ENCODE assay signal across 26 cellular contexts in genomic region chr4:100690812-100691211, GRCh38.
"Had no signal": no experiment of that assay in that cellular context is flagged by ENCODE, and none has a peak within 500 bp of the region (broad histone marks: within the 10 kb centered on the region; RNA-seq: fewer than 3 reads in every experiment).

No MANE protein-coding gene starts in this region.

- H3K27ac Mint-ChIP-seq: activated CD4-positive, alpha-beta memory T cell treated with anti-CD3 and anti-CD28 coated beads, Interleukin-2, amount 10 ng/mL, durations not matched to agents 7 days and 5 days; activated CD4-positive, alpha-beta T cell treated with anti-CD3 and anti-CD28 coated beads, Interleukin-2, amount 10 ng/mL, durations not matched to agents 7 days and 5 days; activated naive CD4-positive, alpha-beta T cell treated with anti-CD3 and anti-CD28 coated beads for 36 hours; activated naive CD8-positive, alpha-beta T cell; activated T-helper 17 cell treated with anti-CD3 and anti-CD28 coated beads, Interleukin-2, amount 50 U/mL, for 72 hours; T-cell had no signal

- DNase-seq: activated CD4-positive, alpha-beta memory T cell treated with anti-CD3 and anti-CD28 coated beads, Interleukin-2, amount 10 ng/mL, durations not matched to agents 7 days and 5 days; activated CD4-positive, alpha-beta T cell treated with anti-CD3 and anti-CD28 coated beads, Interleukin-2, amount 10 ng/mL, durations not matched to agents 7 days and 5 days; activated CD4-positive, CD25-positive, alpha-beta regulatory T cell; activated gamma-delta T cell; activated naive CD4-positive, alpha-beta T cell treated with anti-CD3 and anti-CD28 coated beads for 36 hours; activated T-cell treated with anti-CD3 and anti-CD28 coated beads for 4 hours; activated T-cell treated with anti-CD3 and anti-CD28 coated beads, Interleukin-2, amount 50 U/mL, for 48 hours; amygdala; brain microvascular endothelial cell; NCI-H1048; NCI-H146; NCI-H187 treated with DMSO at 0.1 percent for 48 hours; NCI-H2081 treated with DMSO at 0.1 percent for 48 hours; NCI-H2171; NCI-H226; NCI-H526; NCI-H774; T-cell; T1000 had no signal

- H3K27ac ChIP-seq: brain microvascular endothelial cell, cardiac muscle cell, SK-N-MC had no signal

- H3K4me3 ChIP-seq: cardiac muscle cell, SK-N-MC had no signal

- H3K9me3 Mint-ChIP-seq: activated CD4-positive, alpha-beta memory T cell treated with anti-CD3 and anti-CD28 coated beads, Interleukin-2, amount 10 ng/mL, durations not matched to agents 7 days and 5 days; activated CD4-positive, alpha-beta T cell treated with anti-CD3 and anti-CD28 coated beads, Interleukin-2, amount 10 ng/mL, durations not matched to agents 7 days and 5 days; activated naive CD4-positive, alpha-beta T cell treated with anti-CD3 and anti-CD28 coated beads for 36 hours; activated T-helper 17 cell treated with anti-CD3 and anti-CD28 coated beads, Interleukin-2, amount 50 U/mL, for 72 hours; T-cell had no signal

- H3K36me3 ChIP-seq: brain microvascular endothelial cell, cardiac muscle cell had no signal

- ATAC-seq: activated T-helper 17 cell treated with anti-CD3 and anti-CD28 coated beads, Interleukin-2, amount 50 U/mL, for 72 hours; Right ventricle myocardium inferior; T-cell had no signal

- H3K4me1 Mint-ChIP-seq: activated CD4-positive, alpha-beta memory T cell treated with anti-CD3 and anti-CD28 coated beads, Interleukin-2, amount 10 ng/mL, durations not matched to agents 7 days and 5 days; activated CD4-positive, alpha-beta T cell treated with anti-CD3 and anti-CD28 coated beads, Interleukin-2, amount 10 ng/mL, durations not matched to agents 7 days and 5 days; activated T-helper 17 cell treated with anti-CD3 and anti-CD28 coated beads, Interleukin-2, amount 50 U/mL, for 72 hours; T-cell had no signal

- H3K4me3 Mint-ChIP-seq: activated CD4-positive, alpha-beta memory T cell treated with anti-CD3 and anti-CD28 coated beads, Interleukin-2, amount 10 ng/mL, durations not matched to agents 7 days and 5 days; activated CD4-positive, alpha-beta T cell treated with anti-CD3 and anti-CD28 coated beads, Interleukin-2, amount 10 ng/mL, durations not matched to agents 7 days and 5 days; activated naive CD4-positive, alpha-beta T cell treated with anti-CD3 and anti-CD28 coated beads for 36 hours; activated naive CD8-positive, alpha-beta T cell; activated T-helper 17 cell treated with anti-CD3 and anti-CD28 coated beads, Interleukin-2, amount 50 U/mL, for 72 hours; T-cell had no signal

- FAIRE-seq: astrocyte, TTC549 had no signal

- H3K27me3 Mint-ChIP-seq: activated CD4-positive, alpha-beta T cell treated with anti-CD3 and anti-CD28 coated beads, Interleukin-2, amount 10 ng/mL, durations not matched to agents 7 days and 5 days had no signal

- H3K27me3 ChIP-seq: brain microvascular endothelial cell, cardiac muscle cell had no signal

- H3K36me3 Mint-ChIP-seq: activated naive CD8-positive, alpha-beta T cell; T-cell had no signal
